11 cellular contexts compared by ENCODE assay signal in the genomic region with DNA sequence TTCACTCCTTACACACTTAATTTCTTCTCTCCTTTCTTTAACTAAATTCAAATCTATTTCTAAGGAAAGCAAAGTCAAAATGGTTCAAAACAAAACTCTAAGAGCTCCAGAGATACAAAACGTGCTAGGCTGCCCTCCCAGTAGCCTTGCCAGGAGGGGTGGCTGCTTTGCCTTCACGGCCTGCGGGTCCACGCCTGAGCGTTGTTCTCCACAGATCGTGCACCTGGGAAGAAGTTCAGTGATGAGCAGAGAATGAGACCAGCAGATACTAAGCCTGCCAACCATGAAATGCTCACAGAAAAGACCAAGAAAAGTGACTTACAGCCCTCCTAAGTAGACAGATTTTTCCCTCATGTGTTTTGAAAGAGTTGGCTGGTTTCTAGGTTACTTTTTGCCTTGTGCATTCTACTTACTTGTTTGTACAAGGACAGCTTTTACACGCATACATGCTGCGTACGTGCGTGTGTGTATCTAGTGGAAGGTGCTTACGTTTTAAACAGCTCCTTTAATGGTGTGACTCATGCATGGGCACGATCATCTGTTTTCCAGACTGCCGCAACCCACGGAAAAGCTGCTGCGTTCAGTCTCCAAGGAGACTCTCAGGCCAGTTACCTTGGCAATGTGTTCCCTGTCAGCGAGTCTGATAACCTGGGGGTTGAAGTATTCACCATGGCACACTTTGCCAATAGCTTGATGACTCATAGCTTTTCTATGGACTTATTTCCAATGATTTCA. TPM values are rescaled to one million over a fixed set of nuclear protein-coding genes. Genes with fewer than 3 reads are reported as not detected.
DNase-seq lines count a peak whose midpoint lies in the region; ATAC-seq and TF ChIP-seq lines count a peak whose summit lies in the region.
"Had no signal": no experiment of that assay in that cellular context is flagged by ENCODE, and none has a peak within 500 bp of the region (broad histone marks: within the 10 kb centered on the region; RNA-seq: fewer than 3 reads in every experiment).

No MANE protein-coding gene starts in this region.

- H3K4me1 ChIP-seq in IMR-90 (ENCODE audit: control insufficient read depth, insufficient read depth, low read length): no peaks in the 10 kb centered on the region
- H3K4me1 ChIP-seq in lung (ENCODE audit: control insufficient read depth in 2 of 2, insufficient read depth in 2 of 2, low read length in 2 of 2): no peaks in the 10 kb centered on the region
- H3K4me1 ChIP-seq: BLaER1 treated with 17β-estradiol and CSF1 and Interleukin-3, amounts not matched to agents 10 nM and 100 nM had no signal

- no peak overlapping the region for H2BK20ac ChIP-seq in IMR-90 (ENCODE audit: low read depth, low read length)

- no peak overlapping the region for H3K4me3 Mint-ChIP-seq in stimulated activated effector memory CD8-positive, alpha-beta T cell treated with anti-CD3 and anti-CD28 coated beads, Interleukin-12 subunit alpha, Interleukin-12 subunit beta, amount 100 ng/mL, for 72 hours

- H4K20me1 ChIP-seq in IMR-90 (ENCODE audit: insufficient read depth, low read length): no peaks in the 10 kb centered on the region
- H4K20me1 ChIP-seq: BLaER1 treated with 17β-estradiol and CSF1 and Interleukin-3, amounts not matched to agents 10 nM and 100 nM had no signal

- in situ Hi-C loops in IMR-90 (cut with MboI; ENCODE audit: low sequenced_read_pairs): no loop called here

- peak overlapping the region; percentile 46 for H3K27ac ChIP-seq in 22Rv1
- no peak overlapping the region for H3K27ac ChIP-seq in IMR-90 (ENCODE audit: insufficient read depth, low read length)
- peak overlapping the region in 55 of 59 donors; percentile 23 to 88 (median 75) for H3K27ac ChIP-seq in dorsolateral prefrontal cortex
- H3K27ac ChIP-seq in lung (ENCODE audit: low read depth in 1 of 2, low read length in 1 of 2): peak overlapping the region in 1 of 2 donors; percentile 89
- no peak overlapping the region for H3K27ac ChIP-seq in WERI-Rb-1
- H3K27ac ChIP-seq: BLaER1 treated with 17β-estradiol and CSF1 and Interleukin-3, amounts not matched to agents 10 nM and 100 nM had no signal

- no peak overlapping the region for H2BK5ac ChIP-seq in IMR-90 (ENCODE audit: low read depth, low read length, poor library complexity, severe bottlenecking)

- TF ChIP-seq CTCF in 22Rv1 (IDR thresholded peaks at IDR 0.05) (no peak), IMR-90 (conservative IDR thresholded peaks at IDR 0.05; ENCODE audit: low read depth, low read length) (no peak), dorsolateral prefrontal cortex (IDR thresholded peaks at IDR 0.05 in 54 of 56, conservative IDR thresholded peaks at IDR 0.05 in 2 of 56; ENCODE audit: low read depth in 1 of 56, partially characterized antibody in 56 of 56) (no peak), lung (IDR thresholded peaks at IDR 0.05; ENCODE audit: control extremely low read depth, extremely low read depth) (no peak), WERI-Rb-1 (IDR thresholded peaks at IDR 0.05; ENCODE audit: low read depth, low read length) (no peak)

- H2AK5ac ChIP-seq in IMR-90 (ENCODE audit: low read depth, low read length): no peak overlapping the region

- WGBS in IMR-90 (ENCODE audit: extremely low coverage in 2 of 2, insufficient read length in 1 of 2), 2 experiments: 80% methylated on average over 7 of the region's 16 CpGs; no CpG with 5 or more reads in 1 of the 2 experiments
- 74 to 87% methylated on average over 16 of the region's 16 CpGs for WGBS in lung, 2 donors

- DNase-seq in IMR-90 (peak; percentile 5), dorsolateral prefrontal cortex (peak in 9 of 10 donors; percentile 38 to 81 (median 68)), lung (ENCODE audit: low spot score) (peak; percentile 70), WERI-Rb-1 (no peak), NCI-H510A (lab: John Stamatoyannopoulos, UW) (no peak), COR-L47 (lab: John Stamatoyannopoulos, UW) (no peak)
- DNase-seq in stimulated activated effector memory CD8-positive, alpha-beta T cell treated with anti-CD3 and anti-CD28 coated beads, Interleukin-12 subunit alpha, Interleukin-12 subunit beta, amount 100 ng/mL, for 72 hours (ENCODE audit: low spot score in 2 of 2): no peak

- H3K9ac ChIP-seq in IMR-90 (ENCODE audit: low read depth, low read length): no peak overlapping the region
- H3K9ac ChIP-seq: BLaER1 treated with 17β-estradiol and CSF1 and Interleukin-3, amounts not matched to agents 10 nM and 100 nM had no signal

- H4K8ac ChIP-seq in IMR-90 (ENCODE audit: low read depth in 2 of 2, low read length in 2 of 2): no peak overlapping the region

- no peak overlapping the region for H2BK120ac ChIP-seq in IMR-90 (ENCODE audit: low read depth, low read length)

- no peak overlapping the region for H4K5ac ChIP-seq in IMR-90 (ENCODE audit: low read depth, low read length)

- no peaks in the 10 kb centered on the region for H3K9me3 Mint-ChIP-seq in stimulated activated effector memory CD8-positive, alpha-beta T cell treated with anti-CD3 and anti-CD28 coated beads, Interleukin-12 subunit alpha, Interleukin-12 subunit beta, amount 100 ng/mL, for 72 hours

- no peak overlapping the region for H3K14ac ChIP-seq in IMR-90 (replicated peaks; ENCODE audit: low read depth, low read length)

- ATAC-seq in IMR-90 (ENCODE audit: low read depth) (no peak), lung (ENCODE audit: insufficient read depth, low FRiP score) (peak; percentile 77)
- ATAC-seq in stimulated activated effector memory CD8-positive, alpha-beta T cell treated with anti-CD3 and anti-CD28 coated beads, Interleukin-12 subunit alpha, Interleukin-12 subunit beta, amount 100 ng/mL, for 72 hours: no peak

- TF ChIP-seq RAD21 in IMR-90 (IDR thresholded peaks at IDR 0.05; ENCODE audit: low read length): no peak

- H3K4me3 ChIP-seq in IMR-90 (ENCODE audit: insufficient read depth, low read depth, low read length) (no peak overlapping the region), dorsolateral prefrontal cortex (no peak overlapping the region), lung (no peak overlapping the region), WERI-Rb-1 (ENCODE audit: low read depth, low read length) (no peak overlapping the region)
- H3K4me3 ChIP-seq: BLaER1 treated with 17β-estradiol and CSF1 and Interleukin-3, amounts not matched to agents 10 nM and 100 nM had no signal

- H2AK9ac ChIP-seq in IMR-90 (replicated peaks; ENCODE audit: low read depth, low read length, poor library complexity): no peak overlapping the region

- no peak for TF ChIP-seq POLR2A in IMR-90 (IDR thresholded peaks at IDR 0.05; ENCODE audit: low read depth, low read length)

- H3K27ac Mint-ChIP-seq in stimulated activated effector memory CD8-positive, alpha-beta T cell treated with anti-CD3 and anti-CD28 coated beads, Interleukin-12 subunit alpha, Interleukin-12 subunit beta, amount 100 ng/mL, for 72 hours: no peak overlapping the region

- CTCF ChIA-PET in IMR-90 (lab: Yijun Ruan, JAX): no interaction called here

- intact Hi-C loops in IMR-90 (cut with micrococcal nuclease) (no loop called here), dorsolateral prefrontal cortex (cut with DNase I) (no loop called here)

- peaks cover 5% of the 10 kb centered on the region for H3K36me3 Mint-ChIP-seq in stimulated activated effector memory CD8-positive, alpha-beta T cell treated with anti-CD3 and anti-CD28 coated beads, Interleukin-12 subunit alpha, Interleukin-12 subunit beta, amount 100 ng/mL, for 72 hours

- no TSS peak for BruUV-seq in IMR-90 (replicated peaks; lab: Mats Ljungman, UMichigan)

- H3K18ac ChIP-seq in IMR-90 (ENCODE audit: low read depth, low read length): no peak overlapping the region

- no peak overlapping the region for H3K56ac ChIP-seq in IMR-90 (ENCODE audit: extremely low read depth, insufficient read depth, low read length)

- no peaks in the 10 kb centered on the region for H3K36me3 ChIP-seq in IMR-90 (ENCODE audit: control insufficient read depth, insufficient read depth, low read length)
- peaks cover 0 to 3% of the 10 kb centered on the region in 2 donors for H3K36me3 ChIP-seq in lung (ENCODE audit: control insufficient read depth in 2 of 2, insufficient read depth in 2 of 2, low read length in 2 of 2)
- H3K36me3 ChIP-seq in WERI-Rb-1: no peaks in the 10 kb centered on the region
- H3K36me3 ChIP-seq: BLaER1 treated with 17β-estradiol and CSF1 and Interleukin-3, amounts not matched to agents 10 nM and 100 nM had no signal

- no peak overlapping the region for H4K91ac ChIP-seq in IMR-90 (ENCODE audit: insufficient read depth, low read depth, low read length)

- H3K9me1 ChIP-seq in IMR-90 (ENCODE audit: insufficient read depth, low read length): no peaks in the 10 kb centered on the region

- no peaks in the 10 kb centered on the region for H3K4me1 Mint-ChIP-seq in stimulated activated effector memory CD8-positive, alpha-beta T cell treated with anti-CD3 and anti-CD28 coated beads, Interleukin-12 subunit alpha, Interleukin-12 subunit beta, amount 100 ng/mL, for 72 hours

- H2BK15ac ChIP-seq in IMR-90 (ENCODE audit: low read depth, low read length): no peak overlapping the region

- no peaks in the 10 kb centered on the region for H3K79me1 ChIP-seq in IMR-90 (ENCODE audit: low read depth in 1 of 2, low read length in 2 of 2)

- no peak overlapping the region for H3K4me2 ChIP-seq in IMR-90 (ENCODE audit: low read depth, low read length)
- H3K4me2 ChIP-seq: BLaER1 treated with 17β-estradiol and CSF1 and Interleukin-3, amounts not matched to agents 10 nM and 100 nM had no signal

- dilution Hi-C loops in IMR-90 (cut with HindIII; ENCODE audit: low sequenced_read_pairs, unreplicated experiment): no loop called here

- no peak overlapping the region for H3K23ac ChIP-seq in IMR-90 (ENCODE audit: low read depth, low read length)

- H3K9me3 ChIP-seq in IMR-90 (ENCODE audit: control insufficient read depth, insufficient read depth, low read length) (no peaks in the 10 kb centered on the region), lung (ENCODE audit: control insufficient read depth in 2 of 2, insufficient read depth in 1 of 2, low read length in 1 of 2) (no peaks in the 10 kb centered on the region), WERI-Rb-1 (ENCODE audit: severe bottlenecking) (no peaks in the 10 kb centered on the region)
- H3K9me3 ChIP-seq: BLaER1 treated with 17β-estradiol and CSF1 and Interleukin-3, amounts not matched to agents 10 nM and 100 nM had no signal

- no peak overlapping the region for H3K4ac ChIP-seq in IMR-90 (ENCODE audit: low read depth, low read length)

- H3K27me3 ChIP-seq in IMR-90 (ENCODE audit: control insufficient read depth, insufficient read depth, low read length) (peaks cover 8% of the 10 kb centered on the region), dorsolateral prefrontal cortex (no peaks in the 10 kb centered on the region), lung (ENCODE audit: control insufficient read depth, insufficient read depth) (no peaks in the 10 kb centered on the region), WERI-Rb-1 (ENCODE audit: insufficient read depth, low read depth, severe bottlenecking) (no peaks in the 10 kb centered on the region)
- H3K27me3 ChIP-seq: BLaER1 treated with 17β-estradiol and CSF1 and Interleukin-3, amounts not matched to agents 10 nM and 100 nM had no signal

- POLR2A ChIA-PET in IMR-90 (lab: Charles Lee; ENCODE audit: unreplicated experiment): no interaction called here

- no peak overlapping the region for H2AFZ ChIP-seq in IMR-90 (replicated peaks; ENCODE audit: low read length, poor library complexity)

RNA-seq across cellular contexts. Expression of gene PBOV1, which starts 32.4 kb away (rescaled TPM):
- total RNA-seq in IMR-90 (2012; rRNA removed) (not detected in 2 replicates), dorsolateral prefrontal cortex (not detected), lung (not detected)
- polyA plus RNA-seq in IMR-90 (2012; rRNA removed) (not detected in 2 replicates), lung (under 1 TPM in 1 of 2 donors, not detected in 1; 0.04 TPM)
- polyA plus RNA-seq in IMR-90 (2012; cell fraction: cytosol; rRNA removed): not detected in 2 replicates
- not detected in 2 replicates for polyA plus RNA-seq in IMR-90 (2012; cell fraction: nucleus; rRNA removed; ENCODE audit: low replicate concordance)
- total RNA-seq: activated CD8-positive, alpha-beta memory T cell treated with anti-CD3 and anti-CD28 coated beads for 36 hours; dermis microvascular lymphatic vessel endothelial cell had no signal

Comparison
In these comparisons a context has a peak if more than half of its experiments do, and no peak if none do; other contexts are left out.
1. H3K27ac ChIP-seq: peak in 22Rv1 (single experiment) and dorsolateral prefrontal cortex (55 of 59); none in IMR-90 (single experiment) and WERI-Rb-1 (single experiment).
2. DNase-seq: peak in IMR-90 (single experiment), dorsolateral prefrontal cortex (9 of 10) and lung (single experiment); none in WERI-Rb-1 (single experiment), stimulated activated effector memory CD8-positive, alpha-beta T cell treated with anti-CD3 and anti-CD28 coated beads, Interleukin-12 subunit alpha, Interleukin-12 subunit beta, amount 100 ng/mL, for 72 hours (0 of 2), NCI-H510A (single experiment) and COR-L47 (single experiment).